In the genomic region with DNA sequence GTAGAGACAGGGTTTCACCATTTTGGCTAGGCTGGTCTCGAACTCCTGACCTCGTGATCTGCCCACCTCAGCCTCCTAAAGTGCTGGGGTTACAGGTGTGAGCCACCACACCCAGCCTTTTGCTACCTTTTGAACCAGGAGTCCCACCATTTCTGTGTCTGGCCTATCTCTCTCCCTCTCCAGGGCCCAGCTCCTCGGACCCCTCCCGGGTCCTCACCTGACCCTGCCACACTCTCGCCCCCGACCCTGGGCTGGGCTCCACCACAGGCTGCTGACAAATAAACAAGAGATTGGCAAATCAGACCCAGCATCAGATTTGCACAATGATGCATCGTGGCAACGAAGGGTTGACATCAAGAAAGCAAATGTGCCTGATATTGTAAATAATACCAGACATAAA, we compare ENCODE assay signal across 22 cellular contexts. TPM values are rescaled to one million over a fixed set of nuclear protein-coding genes. Genes with fewer than 3 reads are reported as not detected.
DNase-seq lines count a peak whose midpoint lies in the region; ATAC-seq and TF ChIP-seq lines count a peak whose summit lies in the region.
"Had no signal": no experiment of that assay in that cellular context is flagged by ENCODE, and none has a peak within 500 bp of the region (broad histone marks: within the 10 kb centered on the region; RNA-seq: fewer than 3 reads in every experiment).

No MANE protein-coding gene starts in this region.

- no peak overlapping the region for H3K4me3 ChIP-seq in left ventricle myocardium inferior
- H3K4me3 ChIP-seq in osteoblast (ENCODE audit: insufficient read depth, low read length) = no peak overlapping the region
- H3K4me3 ChIP-seq: GM12878, GM23338 had no signal

- no peaks in the 10 kb centered on the region for H3K36me3 ChIP-seq in left ventricle myocardium inferior
- no peaks in the 10 kb centered on the region for H3K36me3 ChIP-seq in osteoblast (ENCODE audit: insufficient read depth, low read length)
- H3K36me3 ChIP-seq: BE2C had no signal

- H3K79me2 ChIP-seq in osteoblast (ENCODE audit: insufficient read depth, low read length) = no peaks in the 10 kb centered on the region

- H3K9me3 ChIP-seq in left ventricle myocardium inferior (replicated peaks) (no peaks in the 10 kb centered on the region), osteoblast (ENCODE audit: low read depth, low read length) (no peaks in the 10 kb centered on the region)
- H3K9me3 ChIP-seq: BE2C had no signal

- DNase-seq in left ventricle myocardium inferior (no peak), left cardiac atrium (no peak), NCI-H69 (lab: John Stamatoyannopoulos, UW) (peak; percentile 75), osteoblast (ENCODE audit: insufficient read length, low spot score, missing footprints) (peak; percentile 71)
- DNase-seq: ACHN; C1 segment of cervical spinal cord; CD4-positive, CD25-positive, alpha-beta regulatory T cell; CD8-positive, alpha-beta memory T cell; DMS 273 treated with DMSO at 0.1 percent for 48 hours; DMS53; DND-41; EL; HCEC 1CT had no signal

- H2AFZ ChIP-seq in osteoblast (ENCODE audit: low read length) = no peak overlapping the region
- H2AFZ ChIP-seq: GM23338 had no signal

- peaks cover 19% of the 10 kb centered on the region for H3K4me1 ChIP-seq in left ventricle myocardium inferior
- H3K4me1 ChIP-seq in osteoblast (ENCODE audit: insufficient read depth, low read length) = no peaks in the 10 kb centered on the region

- no peak for TF ChIP-seq CTCF in left ventricle myocardium inferior (IDR thresholded peaks at IDR 0.05; ENCODE audit: borderline replicate concordance)
- no peak for TF ChIP-seq CTCF in osteoblast (IDR thresholded peaks at IDR 0.05; ENCODE audit: extremely low read depth, low read depth, low read length)

- H3K4me2 ChIP-seq in osteoblast (ENCODE audit: insufficient read depth, low read length) = no peak overlapping the region
- H3K4me2 ChIP-seq: GM23338 had no signal

- ATAC-seq in left cardiac atrium = no peak
- ATAC-seq in GM18870 (IDR thresholded peaks at IDR 0.05; ENCODE audit: unreplicated experiment) = no peak
- no peak for ATAC-seq in GM18502 (IDR thresholded peaks at IDR 0.05; ENCODE audit: poor library complexity, unreplicated experiment)
- no peak for ATAC-seq in HG02852 (IDR thresholded peaks at IDR 0.05; ENCODE audit: unreplicated experiment)
- ATAC-seq: GM12878, GM23338 had no signal

- H3K27ac ChIP-seq in left ventricle myocardium inferior (replicated peaks) = peak overlapping the region; percentile 77
- no peak overlapping the region for H3K27ac ChIP-seq in osteoblast (ENCODE audit: low read depth, low read length)
- H3K27ac ChIP-seq: HL-60 had no signal

- H3K27me3 ChIP-seq in left ventricle myocardium inferior (ENCODE audit: low read depth) (peaks cover 65% of the 10 kb centered on the region), osteoblast (ENCODE audit: insufficient read depth, low read length) (peaks cover 10% of the 10 kb centered on the region)
- H3K27me3 ChIP-seq: BE2C had no signal

- no peaks in the 10 kb centered on the region for H4K20me1 ChIP-seq in osteoblast (ENCODE audit: insufficient read depth, low read length)

- intact Hi-C loops in left ventricle myocardium inferior (cut with micrococcal nuclease) (no loop called here), left cardiac atrium (cut with DNase I) (no loop called here)

RNA-seq across cellular contexts. Expression of a gene that starts 8.8 kb away (rescaled TPM):
- total RNA-seq in left ventricle myocardium inferior (not detected), left cardiac atrium (not detected), osteoblast (not detected in 2 replicates)
- total RNA-seq: CD4-positive, CD25-positive, alpha-beta regulatory T cell; CD8-positive, alpha-beta memory T cell; G401; GM12878; GM23338; HT1080 had no signal

RNA-seq across cellular contexts. Expression of a gene that starts 16.4 kb away (rescaled TPM):
- total RNA-seq in left ventricle myocardium inferior (not detected), left cardiac atrium (not detected), osteoblast (not detected in 2 replicates)
- total RNA-seq: CD4-positive, CD25-positive, alpha-beta regulatory T cell; CD8-positive, alpha-beta memory T cell; G401; GM12878; GM23338; HT1080 had no signal

RNA-seq across cellular contexts. Expression of a gene that starts 30.1 kb away (rescaled TPM):
- total RNA-seq in left ventricle myocardium inferior (not detected), left cardiac atrium (not detected), osteoblast (not detected in 2 replicates)
- total RNA-seq: CD4-positive, CD25-positive, alpha-beta regulatory T cell; CD8-positive, alpha-beta memory T cell; G401; GM12878; GM23338; HT1080 had no signal

RNA-seq across cellular contexts. Expression of a gene that starts 40.2 kb away (rescaled TPM):
- total RNA-seq in left ventricle myocardium inferior (not detected), left cardiac atrium (not detected), osteoblast (not detected in 2 replicates)
- total RNA-seq: CD8-positive, alpha-beta memory T cell; G401; GM12878; GM23338; HT1080 had no signal

RNA-seq across cellular contexts. Expression of a gene that starts 53.3 kb away (rescaled TPM):
- total RNA-seq in left ventricle myocardium inferior (not detected), left cardiac atrium (not detected), osteoblast (not detected in 2 replicates)
- total RNA-seq: CD4-positive, CD25-positive, alpha-beta regulatory T cell; CD8-positive, alpha-beta memory T cell; G401; GM12878; GM23338; HT1080 had no signal

Comparison
In these comparisons a context has a peak if more than half of its experiments do, and no peak if none do; other contexts are left out.
1. DNase-seq: peak in NCI-H69 (single experiment) and osteoblast (single experiment); none in left ventricle myocardium inferior (single experiment) and left cardiac atrium (single experiment).